8 cellular contexts compared by ENCODE assay signal in genomic region chr2:24671230-24671629, GRCh38.
"Had no signal": no experiment of that assay in that cellular context is flagged by ENCODE, and none has a peak within 500 bp of the region (broad histone marks: within the 10 kb centered on the region; RNA-seq: fewer than 3 reads in every experiment).

No MANE protein-coding gene starts in this region.

- H3K36me3 ChIP-seq: HAP-1 had no signal

- H3K4me1 ChIP-seq: HAP-1 had no signal

- H3K9me3 ChIP-seq: HAP-1 had no signal

- H2AFZ ChIP-seq: GM23248 had no signal

- ATAC-seq: HCT116 had no signal

- H3K9ac ChIP-seq: GM23248 had no signal

- H3K27ac ChIP-seq: GM23248, HL-60 had no signal

- DNase-seq: GM23248, GOT3, H7, IMR-90, KBM-7 had no signal

- H3K4me3 ChIP-seq: GM23248, HAP-1 had no signal
